Comparison of ENCODE assay signal across 26 cellular contexts in the genomic region with DNA sequence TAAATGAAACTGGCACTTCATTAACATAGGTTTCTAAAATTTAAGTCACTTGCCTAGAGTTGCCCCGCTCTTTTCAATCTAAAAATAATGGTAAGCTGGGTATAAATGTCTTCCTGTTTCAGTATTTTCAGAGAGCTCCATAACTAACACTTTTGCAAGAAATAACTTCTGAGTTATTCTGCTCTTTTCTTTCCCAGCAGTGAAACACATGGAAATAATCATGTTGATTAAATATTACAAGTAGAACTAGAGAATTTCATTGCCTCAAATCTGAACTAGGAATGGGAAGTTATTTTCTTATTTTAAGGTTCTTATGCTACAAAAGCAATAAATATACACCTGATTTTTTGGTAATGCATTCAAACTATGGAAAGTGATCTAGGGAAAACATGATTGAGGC.
"Had no signal": no experiment of that assay in that cellular context is flagged by ENCODE, and none has a peak within 500 bp of the region (broad histone marks: within the 10 kb centered on the region; RNA-seq: fewer than 3 reads in every experiment).

No MANE protein-coding gene starts in this region.

- H3K27ac ChIP-seq: left lung, lower lobe of right lung, ovary, right atrium auricular region, right lobe of liver, stomach, testis, thyroid gland, transverse colon, upper lobe of right lung had no signal

- H3K9me3 ChIP-seq: left lung, lower lobe of right lung, ovary, right atrium auricular region, right lobe of liver, stomach, testis, thyroid gland, transverse colon, upper lobe of right lung had no signal

- H3K4me1 ChIP-seq: left lung, lower lobe of right lung, right atrium auricular region, right lobe of liver, stomach, testis, thyroid gland, transverse colon, upper lobe of right lung had no signal

- H3K4me2 ChIP-seq: smooth muscle cell had no signal

- H3K36me3 ChIP-seq: left lung, lower lobe of right lung, ovary, right atrium auricular region, right lobe of liver, stomach, thyroid gland, transverse colon, upper lobe of right lung had no signal

- H3K27me3 ChIP-seq: left lung, right atrium auricular region, right lobe of liver, stomach, testis, thyroid gland, transverse colon, upper lobe of right lung had no signal

- ATAC-seq: left colon; left lung; lower lobe of right lung; natural killer cell; right lobe of liver; stimulated activated memory B cell treated with anti-CD40 and anti-IgM and Interleukin-4, amounts not matched to agents 10 μg/mL and 1 μg/mL and 100 μg/mL, for 72 hours; stimulated activated naive CD8-positive, alpha-beta T cell treated with anti-CD3 and anti-CD28 coated beads, Interleukin-15, Interleukin-2, amounts not matched to agents 100 U/mL and 50 U/mL, for 24 hours; upper lobe of right lung had no signal

- DNase-seq: hypothalamus; immature natural killer cell; kidney; left colon; left lung; lower lobe of right lung; mammary epithelial cell; mesenchymal stem cell; naive B cell; natural killer cell; nephron progenitor cell; ovary; right lobe of liver; stimulated activated CD4-positive, alpha-beta T cell treated with anti-CD3 and anti-CD28 coated beads, Interleukin-1b, Interleukin-23, amount 100 ng/mL, for 48 hours; stimulated activated CD4-positive, alpha-beta T cell treated with anti-CD3 and anti-CD28 coated beads, Interleukin-2, amount 100 ng/mL, for 48 hours; stimulated activated CD4-positive, alpha-beta T cell treated with anti-CD3 and anti-CD28 coated beads, Interleukin-4, amount 100 ng/mL, for 4 hours; stimulated activated CD8-positive, alpha-beta memory T cell treated with anti-CD3 and anti-CD28 coated beads, Interleukin-4, amount 100 ng/mL, for 48 hours; stimulated activated naive CD8-positive, alpha-beta T cell treated with anti-CD3 and anti-CD28 coated beads, Interleukin-15, Interleukin-2, amounts not matched to agents 100 U/mL and 50 U/mL, for 24 hours; stomach; testis; thyroid gland; transverse colon; upper lobe of right lung had no signal

- H3K4me3 ChIP-seq: left lung, lower lobe of right lung, ovary, right atrium auricular region, right lobe of liver, smooth muscle cell, stomach, testis, thyroid gland, transverse colon, upper lobe of right lung had no signal
